In the genomic region with DNA sequence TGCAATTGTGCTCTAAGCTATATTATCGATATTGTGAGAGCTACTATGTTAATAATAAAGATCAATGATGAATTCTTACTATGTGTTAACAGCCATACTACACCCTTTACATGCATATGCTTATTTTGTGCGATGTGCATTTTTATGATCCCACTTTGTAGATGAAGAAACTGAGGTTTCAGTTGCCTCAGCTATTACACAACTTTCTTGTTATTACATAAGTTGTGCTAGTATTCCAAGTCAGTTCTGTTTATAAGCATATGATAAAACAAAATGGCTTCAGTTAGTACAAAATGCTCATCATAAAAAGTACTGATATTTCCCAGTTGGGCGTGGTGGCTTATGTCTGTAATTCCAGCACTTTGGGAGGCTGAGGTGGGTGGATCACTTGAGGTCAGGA, we compare ENCODE assay signal across 3 cellular contexts.
TF ChIP-seq lines count a peak whose summit lies in the region.

No MANE protein-coding gene starts in this region.

TF ChIP-seq in HepG2, 621 proteins besides CTCF, POLR2A, EP300 and RAD21:
- TF ChIP-seq, protein P1, sequence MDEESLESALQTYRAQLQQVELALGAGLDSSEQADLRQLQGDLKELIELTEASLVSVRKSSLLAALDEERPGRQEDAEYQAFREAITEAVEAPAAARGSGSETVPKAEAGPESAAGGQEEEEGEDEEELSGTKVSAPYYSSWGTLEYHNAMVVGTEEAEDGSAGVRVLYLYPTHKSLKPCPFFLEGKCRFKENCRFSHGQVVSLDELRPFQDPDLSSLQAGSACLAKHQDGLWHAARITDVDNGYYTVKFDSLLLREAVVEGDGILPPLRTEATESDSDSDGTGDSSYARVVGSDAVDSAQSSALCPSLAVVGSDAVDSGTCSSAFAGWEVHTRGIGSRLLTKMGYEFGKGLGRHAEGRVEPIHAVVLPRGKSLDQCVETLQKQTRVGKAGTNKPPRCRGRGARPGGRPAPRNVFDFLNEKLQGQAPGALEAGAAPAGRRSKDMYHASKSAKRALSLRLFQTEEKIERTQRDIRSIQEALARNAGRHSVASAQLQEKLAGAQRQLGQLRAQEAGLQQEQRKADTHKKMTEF (CRISPR knock-in tag; IDR thresholded peaks at IDR 0.05) = no peak
- peak; percentile 19; the same call in 1 of the 2 replicates for TF ChIP-seq CEBPB (IDR thresholded peaks at IDR 0.05; ENCODE audit: borderline replicate concordance, low read depth, low read length)
TF ChIP-seq in HepG2: peak in this region for 1.

TF ChIP-seq in IMR-90, 13 proteins besides CTCF, POLR2A, EP300 and RAD21:
- TF ChIP-seq, protein P2, sequence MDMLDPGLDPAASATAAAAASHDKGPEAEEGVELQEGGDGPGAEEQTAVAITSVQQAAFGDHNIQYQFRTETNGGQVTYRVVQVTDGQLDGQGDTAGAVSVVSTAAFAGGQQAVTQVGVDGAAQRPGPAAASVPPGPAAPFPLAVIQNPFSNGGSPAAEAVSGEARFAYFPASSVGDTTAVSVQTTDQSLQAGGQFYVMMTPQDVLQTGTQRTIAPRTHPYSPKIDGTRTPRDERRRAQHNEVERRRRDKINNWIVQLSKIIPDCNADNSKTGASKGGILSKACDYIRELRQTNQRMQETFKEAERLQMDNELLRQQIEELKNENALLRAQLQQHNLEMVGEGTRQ (IDR thresholded peaks at IDR 0.05; ENCODE audit: low read depth, low read length) = no peak
- TF ChIP-seq MAZ (IDR thresholded peaks at IDR 0.05; ENCODE audit: borderline replicate concordance, low read depth, low read length) = no peak
- TF ChIP-seq MXI1 (IDR thresholded peaks at IDR 0.05; ENCODE audit: borderline replicate concordance, low read depth, low read length) = no peak
- TF ChIP-seq MAFK (IDR thresholded peaks at IDR 0.05; ENCODE audit: low read depth, low read length) = no peak
- 0 out of 2 replicates have a peak, but pooled peaks have one; percentile 18 for TF ChIP-seq CEBPB (IDR thresholded peaks at IDR 0.05; ENCODE audit: low read depth, low read length)
- TF ChIP-seq, protein P3, sequence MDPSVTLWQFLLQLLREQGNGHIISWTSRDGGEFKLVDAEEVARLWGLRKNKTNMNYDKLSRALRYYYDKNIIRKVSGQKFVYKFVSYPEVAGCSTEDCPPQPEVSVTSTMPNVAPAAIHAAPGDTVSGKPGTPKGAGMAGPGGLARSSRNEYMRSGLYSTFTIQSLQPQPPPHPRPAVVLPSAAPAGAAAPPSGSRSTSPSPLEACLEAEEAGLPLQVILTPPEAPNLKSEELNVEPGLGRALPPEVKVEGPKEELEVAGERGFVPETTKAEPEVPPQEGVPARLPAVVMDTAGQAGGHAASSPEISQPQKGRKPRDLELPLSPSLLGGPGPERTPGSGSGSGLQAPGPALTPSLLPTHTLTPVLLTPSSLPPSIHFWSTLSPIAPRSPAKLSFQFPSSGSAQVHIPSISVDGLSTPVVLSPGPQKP (IDR thresholded peaks at IDR 0.05; ENCODE audit: borderline replicate concordance, low read depth, low read length) = no peak
- no peak for TF ChIP-seq RFX5 (IDR thresholded peaks at IDR 0.05; ENCODE audit: low read depth, low read length)

TF ChIP-seq in K562, 482 proteins besides CTCF, POLR2A, EP300 and RAD21:
- no peak for TF ChIP-seq BCL6 (CRISPR knock-in tag; IDR thresholded peaks at IDR 0.05)
- no peak for TF ChIP-seq NFYB (IDR thresholded peaks at IDR 0.05; ENCODE audit: extremely low read depth, insufficient read length)
- TF ChIP-seq CEBPB (tag; IDR thresholded peaks at IDR 0.05) = peak; percentile 71
- TF ChIP-seq HDAC8 (tag; IDR thresholded peaks at IDR 0.05) = no peak
- TF ChIP-seq CHD2 (IDR thresholded peaks at IDR 0.05; ENCODE audit: low read depth, low read length) = no peak
- no peak for TF ChIP-seq HLTF (IDR thresholded peaks at IDR 0.05)
- peak; percentile 49; the same call in 1 of the 2 replicates for TF ChIP-seq BCOR (IDR thresholded peaks at IDR 0.05)
- TF ChIP-seq PTRF (tag; IDR thresholded peaks at IDR 0.05) = no peak
- TF ChIP-seq RBM25 (IDR thresholded peaks at IDR 0.05; ENCODE audit: low read depth, low read length, severe bottlenecking) = peak; percentile 78
- no peak for TF ChIP-seq FOSL1 (tag; conservative IDR thresholded peaks at IDR 0.05)
- TF ChIP-seq XRCC5 (IDR thresholded peaks at IDR 0.05; ENCODE audit: low read depth, low read length) = no peak
- no peak for TF ChIP-seq MBD2 (IDR thresholded peaks at IDR 0.05; ENCODE audit: borderline replicate concordance, low read depth)
- TF ChIP-seq POLR2H (tag; IDR thresholded peaks at IDR 0.05; ENCODE audit: low read depth) = no peak
- TF ChIP-seq, protein P4, sequence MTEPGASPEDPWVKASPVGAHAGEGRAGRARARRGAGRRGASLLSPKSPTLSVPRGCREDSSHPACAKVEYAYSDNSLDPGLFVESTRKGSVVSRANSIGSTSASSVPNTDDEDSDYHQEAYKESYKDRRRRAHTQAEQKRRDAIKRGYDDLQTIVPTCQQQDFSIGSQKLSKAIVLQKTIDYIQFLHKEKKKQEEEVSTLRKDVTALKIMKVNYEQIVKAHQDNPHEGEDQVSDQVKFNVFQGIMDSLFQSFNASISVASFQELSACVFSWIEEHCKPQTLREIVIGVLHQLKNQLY (CRISPR knock-in tag; conservative IDR thresholded peaks at IDR 0.05) = no peak
- TF ChIP-seq FOXM1 (IDR thresholded peaks at IDR 0.05; ENCODE audit: low read depth) = no peak
- no peak for TF ChIP-seq FOXM1 (CRISPR knock-in tag; IDR thresholded peaks at IDR 0.05; ENCODE audit: low read depth)
- TF ChIP-seq, protein P5, sequence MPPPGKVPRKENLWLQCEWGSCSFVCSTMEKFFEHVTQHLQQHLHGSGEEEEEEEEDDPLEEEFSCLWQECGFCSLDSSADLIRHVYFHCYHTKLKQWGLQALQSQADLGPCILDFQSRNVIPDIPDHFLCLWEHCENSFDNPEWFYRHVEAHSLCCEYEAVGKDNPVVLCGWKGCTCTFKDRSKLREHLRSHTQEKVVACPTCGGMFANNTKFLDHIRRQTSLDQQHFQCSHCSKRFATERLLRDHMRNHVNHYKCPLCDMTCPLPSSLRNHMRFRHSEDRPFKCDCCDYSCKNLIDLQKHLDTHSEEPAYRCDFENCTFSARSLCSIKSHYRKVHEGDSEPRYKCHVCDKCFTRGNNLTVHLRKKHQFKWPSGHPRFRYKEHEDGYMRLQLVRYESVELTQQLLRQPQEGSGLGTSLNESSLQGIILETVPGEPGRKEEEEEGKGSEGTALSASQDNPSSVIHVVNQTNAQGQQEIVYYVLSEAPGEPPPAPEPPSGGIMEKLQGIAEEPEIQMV (tag; conservative IDR thresholded peaks at IDR 0.05; ENCODE audit: low read depth) = no peak
- TF ChIP-seq, protein P6, sequence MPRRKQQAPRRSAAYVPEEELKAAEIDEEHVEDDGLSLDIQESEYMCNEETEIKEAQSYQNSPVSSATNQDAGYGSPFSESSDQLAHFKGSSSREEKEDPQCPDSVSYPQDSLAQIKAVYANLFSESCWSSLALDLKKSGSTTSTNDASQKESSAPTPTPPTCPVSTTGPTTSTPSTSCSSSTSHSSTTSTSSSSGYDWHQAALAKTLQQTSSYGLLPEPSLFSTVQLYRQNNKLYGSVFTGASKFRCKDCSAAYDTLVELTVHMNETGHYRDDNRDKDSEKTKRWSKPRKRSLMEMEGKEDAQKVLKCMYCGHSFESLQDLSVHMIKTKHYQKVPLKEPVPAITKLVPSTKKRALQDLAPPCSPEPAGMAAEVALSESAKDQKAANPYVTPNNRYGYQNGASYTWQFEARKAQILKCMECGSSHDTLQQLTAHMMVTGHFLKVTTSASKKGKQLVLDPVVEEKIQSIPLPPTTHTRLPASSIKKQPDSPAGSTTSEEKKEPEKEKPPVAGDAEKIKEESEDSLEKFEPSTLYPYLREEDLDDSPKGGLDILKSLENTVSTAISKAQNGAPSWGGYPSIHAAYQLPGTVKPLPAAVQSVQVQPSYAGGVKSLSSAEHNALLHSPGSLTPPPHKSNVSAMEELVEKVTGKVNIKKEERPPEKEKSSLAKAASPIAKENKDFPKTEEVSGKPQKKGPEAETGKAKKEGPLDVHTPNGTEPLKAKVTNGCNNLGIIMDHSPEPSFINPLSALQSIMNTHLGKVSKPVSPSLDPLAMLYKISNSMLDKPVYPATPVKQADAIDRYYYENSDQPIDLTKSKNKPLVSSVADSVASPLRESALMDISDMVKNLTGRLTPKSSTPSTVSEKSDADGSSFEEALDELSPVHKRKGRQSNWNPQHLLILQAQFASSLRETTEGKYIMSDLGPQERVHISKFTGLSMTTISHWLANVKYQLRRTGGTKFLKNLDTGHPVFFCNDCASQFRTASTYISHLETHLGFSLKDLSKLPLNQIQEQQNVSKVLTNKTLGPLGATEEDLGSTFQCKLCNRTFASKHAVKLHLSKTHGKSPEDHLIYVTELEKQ (CRISPR knock-in tag; IDR thresholded peaks at IDR 0.05) = no peak
- no peak for TF ChIP-seq ZNF76 (CRISPR knock-in tag; IDR thresholded peaks at IDR 0.05; ENCODE audit: borderline replicate concordance)
- TF ChIP-seq MAFK (IDR thresholded peaks at IDR 0.05; ENCODE audit: low read length) = no peak
- TF ChIP-seq CEBPG (CRISPR knock-in tag; IDR thresholded peaks at IDR 0.05) = no peak
- peak; percentile 38 to 40; a peak in 2 of 4 replicates for TF ChIP-seq CEBPG (tag; conservative IDR thresholded peaks at IDR 0.05 in 1 of 2, IDR thresholded peaks at IDR 0.05 in 1 of 2)
- TF ChIP-seq TCFL5 (CRISPR knock-in tag; conservative IDR thresholded peaks at IDR 0.05) = no peak
- no peak for TF ChIP-seq ETV5 (CRISPR knock-in tag; IDR thresholded peaks at IDR 0.05; ENCODE audit: low read depth)
